Comparison of ENCODE assay signal across 8 cellular contexts in the genomic region with DNA sequence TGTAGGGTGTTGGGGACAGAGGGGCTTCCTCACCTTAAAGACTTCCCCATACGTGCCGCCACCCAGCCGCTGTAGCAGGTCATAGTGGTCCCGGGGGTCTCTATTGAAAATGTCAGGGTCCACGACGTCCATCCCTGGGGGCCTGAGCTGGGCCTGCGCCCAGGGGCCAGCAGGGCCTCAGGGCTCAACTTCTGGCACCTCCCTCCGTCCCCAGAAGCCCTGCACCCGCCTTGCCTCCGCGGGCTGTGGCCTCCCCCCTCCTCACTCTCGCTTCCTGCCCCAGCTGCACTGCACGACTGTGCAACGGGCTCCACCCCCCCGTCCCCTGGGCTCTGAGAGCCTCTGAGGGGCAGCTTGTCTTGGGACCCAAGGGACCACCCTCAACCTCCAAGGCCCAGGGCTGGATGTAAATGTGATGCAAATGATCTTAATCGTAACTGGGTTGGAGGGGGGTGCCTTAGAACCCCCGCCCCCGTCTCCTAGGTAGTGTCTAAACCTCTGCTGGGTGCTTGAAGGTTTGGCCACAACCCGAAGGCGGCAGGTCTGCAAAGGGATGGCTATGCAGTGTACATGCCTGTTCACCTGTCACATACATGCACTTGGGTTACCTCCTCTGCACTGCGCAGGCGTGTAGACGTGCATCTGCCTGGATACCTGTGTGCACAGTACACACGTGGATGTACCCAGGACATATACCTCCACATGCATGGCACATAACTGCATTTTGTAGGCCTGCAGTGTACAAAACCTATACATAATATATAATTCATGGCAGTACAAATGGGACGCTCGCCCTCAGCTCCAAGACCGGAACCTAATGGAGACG. TPM values are rescaled to one million over a fixed set of nuclear protein-coding genes. Genes with fewer than 3 reads are reported as not detected.
DNase-seq lines count a peak whose midpoint lies in the region; ATAC-seq, FAIRE-seq and TF ChIP-seq lines count a peak whose summit lies in the region.

MAP4K1 (minus strand) TSS at position 190 of the 826 bp plus-strand sequence; CDS start at position 132, 58 bp downstream.

- TF ChIP-seq EP300 in H1 (IDR thresholded peaks at IDR 0.05; ENCODE audit: borderline replicate concordance in 1 of 2, low read depth in 2 of 2, low read length in 2 of 2) (no peak), stomach (IDR thresholded peaks at IDR 0.05) (no peak)

- peak within 1 kb of the TSS; percentile 66; the same call in 1 of the 2 replicates for H3K18ac ChIP-seq in H1 (ENCODE audit: extremely low read depth, low read length)

- H2AFZ ChIP-seq in HCT116 (ENCODE audit: low read depth, low read length, poor library complexity, severe bottlenecking) (no peak within 1 kb of the TSS), H1 (ENCODE audit: low read length) (peak within 1 kb of the TSS; percentile 25; the same call in 1 of the 2 replicates)

- FAIRE-seq in H1 (lab: Jason Lieb, UNC), result no peak

- H3K4me3 ChIP-seq in HCT116 (replicated peaks in 1 of 2; ENCODE audit: low read depth in 1 of 2, low read length in 2 of 2) (peak within 1 kb of the TSS; percentile 98 to 99), H1 (ENCODE audit: extremely low read depth in 1 of 4, insufficient read depth in 2 of 4, low read depth in 3 of 4, low read length in 4 of 4) (peak within 1 kb of the TSS; percentile 57 to 99 (median 88)), stomach (peak within 1 kb of the TSS; percentile 85 to 98 (median 92))
- peak within 1 kb of the TSS; percentile 96 for H3K4me3 ChIP-seq in naive thymus-derived CD4-positive, alpha-beta T cell (ENCODE audit: low read length)

- H3K79me2 ChIP-seq in HCT116 (ENCODE audit: insufficient read depth, low read length), result peaks cover 35% of the 10 kb centered on the region
- peaks cover 0 to 15% of the 10 kb centered on the region in 2 experiments; a peak in 2 of 4 replicates for H3K79me2 ChIP-seq in H1 (ENCODE audit: control insufficient read depth in 1 of 2, insufficient read depth in 2 of 2, low read length in 2 of 2)

- H2AK5ac ChIP-seq in H1 (ENCODE audit: low read depth, low read length), result peak within 1 kb of the TSS; percentile 72; the same call in 1 of the 2 replicates

- no peaks in the 10 kb centered on the region for H3K9me3 Mint-ChIP-seq in activated CD4-positive, alpha-beta memory T cell treated with anti-CD3 and anti-CD28 coated beads for 36 hours
- H3K9me3 Mint-ChIP-seq in naive thymus-derived CD4-positive, alpha-beta T cell, result peaks cover 0 to 2% (median 0%) of the 10 kb centered on the region in 11 donors

- H3K9me3 ChIP-seq in HCT116 (ENCODE audit: control insufficient read depth in 1 of 2, insufficient read depth in 1 of 2, low read depth in 1 of 2, low read length in 2 of 2), result no peaks in the 10 kb centered on the region
- H3K9me3 ChIP-seq in H1 (ENCODE audit: insufficient read depth in 2 of 2, low read depth in 1 of 2, low read length in 1 of 2), result no peaks in the 10 kb centered on the region
- no peaks in the 10 kb centered on the region for H3K9me3 ChIP-seq in naive thymus-derived CD4-positive, alpha-beta T cell (ENCODE audit: control insufficient read depth in 2 of 3, low read length in 3 of 3)
- no peaks in the 10 kb centered on the region for H3K9me3 ChIP-seq in stomach

- H3K23me2 ChIP-seq in H1 (ENCODE audit: low read depth, low read length), result peaks cover 2% of the 10 kb centered on the region

- TF ChIP-seq CTCF in HCT116 (IDR thresholded peaks at IDR 0.05 in 2 of 3, conservative IDR thresholded peaks at IDR 0.05 in 1 of 3; ENCODE audit: borderline replicate concordance in 1 of 3, insufficient read depth in 1 of 3, low read depth in 2 of 3, low read length in 2 of 3) (no peak), H1 (IDR thresholded peaks at IDR 0.05; ENCODE audit: control extremely low read depth in 1 of 3, insufficient read depth in 1 of 3, low read depth in 1 of 3, low read length in 3 of 3) (no peak), stomach (IDR thresholded peaks at IDR 0.05) (no peak)

- RAD21 ChIA-PET in HCT116 (lab: Charles Lee; ENCODE audit: low non-redundant PET in 1 of 2, low total read pairs in 2 of 2, uncharacterized antibody in 2 of 2, unreplicated experiment in 2 of 2), result interaction anchor here in 1 of 2 experiments (0.6 kb wide), 1 partner anchor 474 kb away, joined by 4 read pairs; no protein-coding TSS in a partner anchor

- H3K27me3 ChIP-seq in HCT116 (ENCODE audit: insufficient read depth, low read length) (no peaks in the 10 kb centered on the region), H1 (replicated peaks in 1 of 4; ENCODE audit: control insufficient read depth in 3 of 4, extremely low read depth in 1 of 4, insufficient read depth in 3 of 4, low read length in 3 of 4) (no peaks in the 10 kb centered on the region), stomach (no peaks in the 10 kb centered on the region)
- no peaks in the 10 kb centered on the region for H3K27me3 ChIP-seq in naive thymus-derived CD4-positive, alpha-beta T cell (ENCODE audit: control insufficient read depth in 2 of 2, insufficient read depth in 2 of 2, low read length in 2 of 2)

- peaks cover 34% of the 10 kb centered on the region for H3K36me3 Mint-ChIP-seq in activated CD4-positive, alpha-beta memory T cell treated with anti-CD3 and anti-CD28 coated beads for 36 hours
- H3K36me3 Mint-ChIP-seq in naive thymus-derived CD4-positive, alpha-beta T cell, result peaks cover 13 to 39% (median 24%) of the 10 kb centered on the region in 5 donors

- peak within 1 kb of the TSS; percentile 76 for H2BK5ac ChIP-seq in H1 (ENCODE audit: low read depth, low read length)

- intact Hi-C loops in HCT116 (cut with micrococcal nuclease) (no loop called here), stomach (cut with DNase I; ENCODE audit: low total_unique reads) (loop anchor here (10.0 kb wide), 1 partner anchor 233 kb away; the partner anchor contains the start of genes GGN and SPRED3)
- intact Hi-C loops in activated CD4-positive, alpha-beta memory T cell treated with anti-CD3 and anti-CD28 coated beads for 36 hours (cut with micrococcal nuclease), result loop anchor here (1.0 to 10.0 kb wide), 5 partner anchors 19 to 317 kb away; partner anchors contain the start of genes FAM98C, MRPS12 and SARS2
- intact Hi-C loops in naive thymus-derived CD4-positive, alpha-beta T cell (cut with micrococcal nuclease), result loop anchor here (1.0 to 10.0 kb wide), 12 partner anchors 17 to 571 kb away; partner anchors contain the start of genes FAM98C (in 2 of the 2), KCNK6 (in 1 of the 2), NFKBIB (in 1 of the 2) and SIRT2 (in 1 of the 2)

- no peak within 1 kb of the TSS for H3K23ac ChIP-seq in H1 (ENCODE audit: insufficient read length)

- H2BK20ac ChIP-seq in H1 (ENCODE audit: low read length), result no peak within 1 kb of the TSS

- H3K27ac ChIP-seq in HCT116 (ENCODE audit: low read depth, low read length) (peak within 1 kb of the TSS; percentile 76), H1 (ENCODE audit: low read depth, low read length) (peak within 1 kb of the TSS; percentile 78), stomach (peak within 1 kb of the TSS; percentile 62 to 92 (median 90))
- H3K27ac ChIP-seq in naive thymus-derived CD4-positive, alpha-beta T cell (ENCODE audit: low read depth, low read length), result peak within 1 kb of the TSS; percentile 99

- H4K5ac ChIP-seq in H1 (ENCODE audit: insufficient read length, low read depth, low read length), result peak within 1 kb of the TSS; percentile 84

- no TSS peak for BruUV-seq in HCT116 (replicated peaks; lab: Mats Ljungman, UMichigan)

- TF ChIP-seq POLR2A in GM10847 (IDR thresholded peaks at IDR 0.05; ENCODE audit: extremely low read depth, insufficient read length) (peak; percentile 67), HCT116 (IDR thresholded peaks at IDR 0.05; ENCODE audit: borderline replicate concordance, extremely low read depth, insufficient read depth, insufficient read length) (no peak), H1 (IDR thresholded peaks at IDR 0.05; ENCODE audit: control extremely low read depth in 1 of 2, low read depth in 2 of 2, low read length in 2 of 2) (no peak), stomach (IDR thresholded peaks at IDR 0.05) (no peak)

- H4K8ac ChIP-seq in H1 (ENCODE audit: extremely low read depth, insufficient read depth, low read length), result peak within 1 kb of the TSS; percentile 94; the same call in 1 of the 2 replicates

- H3K4me1 ChIP-seq in HCT116 (ENCODE audit: control insufficient read depth in 1 of 2, insufficient read depth in 2 of 2, low read length in 2 of 2) (peaks cover 7 to 24% of the 10 kb centered on the region in 2 experiments), H1 (replicated peaks in 1 of 4; ENCODE audit: control insufficient read depth in 3 of 4, insufficient read depth in 4 of 4, low read length in 3 of 4) (peaks cover 4 to 14% (median 11%) of the 10 kb centered on the region in 4 experiments), stomach (peaks cover 16 to 33% (median 20%) of the 10 kb centered on the region in 4 donors)
- H3K4me1 ChIP-seq in naive thymus-derived CD4-positive, alpha-beta T cell (ENCODE audit: control insufficient read depth in 2 of 2, insufficient read depth in 2 of 2, low read length in 2 of 2), result peaks cover 38 to 40% of the 10 kb centered on the region in 2 donors

- peak within 1 kb of the TSS; percentile 36 for H2BK120ac ChIP-seq in H1 (replicated peaks; ENCODE audit: low read depth, low read length)

- TF ChIP-seq RAD21 in HCT116 (IDR thresholded peaks at IDR 0.05; ENCODE audit: low read depth) (no peak), H1 (IDR thresholded peaks at IDR 0.05 in 1 of 2, conservative IDR thresholded peaks at IDR 0.05 in 1 of 2; ENCODE audit: low read depth in 2 of 2, low read length in 2 of 2) (no peak)

- H3K56ac ChIP-seq in H1 (replicated peaks; ENCODE audit: insufficient read length, low read depth, low read length), result peak within 1 kb of the TSS; percentile 33

- H3K4me1 Mint-ChIP-seq in activated CD4-positive, alpha-beta memory T cell treated with anti-CD3 and anti-CD28 coated beads for 36 hours (ENCODE audit: low read depth), result peaks cover 39% of the 10 kb centered on the region
- peaks cover 44 to 67% (median 50%) of the 10 kb centered on the region in 7 donors for H3K4me1 Mint-ChIP-seq in naive thymus-derived CD4-positive, alpha-beta T cell

- no peak within 1 kb of the TSS for H3K14ac ChIP-seq in H1 (ENCODE audit: insufficient read length)

- CTCF ChIA-PET in HCT116 (lab: Charles Lee), result interaction anchor here (1.2 to 2.3 kb wide), 4 partner anchors 16 to 215 kb away, joined by 4 to 21 read pairs (median 6); partner anchors contain the start of gene FAM98C
- CTCF ChIA-PET in activated CD4-positive, alpha-beta memory T cell treated with anti-CD3 and anti-CD28 coated beads for 36 hours (lab: Charles Lee), result interaction anchor here (0.8 to 9.6 kb wide), 12 partner anchors 17 to 794 kb away, joined by 3 to 80 read pairs (median 6); partner anchors contain the start of genes ACTN4, FAM98C, MRPS12 and PLEKHG2
- CTCF ChIA-PET in H1 (lab: Charles Lee; ENCODE audit: partially characterized antibody), result interaction anchor here (0.6 to 5.9 kb wide), 9 partner anchors 8 to 301 kb away, joined by 3 to 27 read pairs (median 4); partner anchors contain the start of gene FAM98C
- CTCF ChIA-PET in naive thymus-derived CD4-positive, alpha-beta T cell (lab: Charles Lee), result interaction anchor here (0.6 to 3.3 kb wide), 11 partner anchors 16 to 312 kb away, joined by 3 to 18 read pairs (median 4); partner anchors contain the start of genes ECH1, FAM98C, MRPS12 and PSMD8

- peaks cover 15 to 21% of the 10 kb centered on the region in 2 experiments; a peak in 3 of 4 replicates for H3K36me3 ChIP-seq in HCT116 (ENCODE audit: control insufficient read depth in 1 of 2, insufficient read depth in 2 of 2, low read length in 2 of 2)
- H3K36me3 ChIP-seq in H1 (ENCODE audit: control insufficient read depth in 2 of 4, insufficient read depth in 4 of 4, low read length in 3 of 4), result peaks cover 5 to 22% (median 16%) of the 10 kb centered on the region in 4 experiments
- H3K36me3 ChIP-seq in naive thymus-derived CD4-positive, alpha-beta T cell (ENCODE audit: control insufficient read depth in 2 of 3, insufficient read depth in 3 of 3, low read length in 3 of 3), result peaks cover 6 to 50% (median 14%) of the 10 kb centered on the region in 3 experiments
- peaks cover 24 to 30% (median 29%) of the 10 kb centered on the region in 4 donors for H3K36me3 ChIP-seq in stomach

- peak within 1 kb of the TSS; percentile 83 for H2BK15ac ChIP-seq in H1 (ENCODE audit: low read length)

- DNase-seq in HCT116 (ENCODE audit: low read depth, low spot score), result no peak
- DNase-seq in NCI-H1436 treated with DMSO at 0.1 percent for 48 hours (lab: John Stamatoyannopoulos, UW), result peak; percentile 70
- DNase-seq in activated CD4-positive, alpha-beta memory T cell treated with anti-CD3 and anti-CD28 coated beads for 36 hours, result peak; percentile 86
- DNase-seq in H1 (ENCODE audit: low read depth in 1 of 2, low spot score in 2 of 2), result no peak
- peak; percentile 40 to 75 (median 65) for DNase-seq in naive thymus-derived CD4-positive, alpha-beta T cell
- peak; percentile 53 for DNase-seq in stomach
- no peak for DNase-seq in HT-29 (ENCODE audit: low spot score)

- H4K20me1 ChIP-seq in HCT116 (ENCODE audit: insufficient read depth), result no peaks in the 10 kb centered on the region
- H4K20me1 ChIP-seq in H1 (replicated peaks in 1 of 2; ENCODE audit: control insufficient read depth in 1 of 2, insufficient read depth in 2 of 2, low read length in 2 of 2), result peaks cover 0 to 4% of the 10 kb centered on the region in 2 experiments

- ATAC-seq in HCT116, result peak; percentile 5; the same call in 1 of the 2 replicates
- ATAC-seq in naive thymus-derived CD4-positive, alpha-beta T cell, result peak; percentile 69

- no peaks in the 10 kb centered on the region for H3K9me2 ChIP-seq in HCT116 (ENCODE audit: insufficient read depth)

- H3K27ac Mint-ChIP-seq in activated CD4-positive, alpha-beta memory T cell treated with anti-CD3 and anti-CD28 coated beads for 36 hours, result peak within 1 kb of the TSS; percentile 92
- peak within 1 kb of the TSS; percentile 89 to 100 (median 97) for H3K27ac Mint-ChIP-seq in naive thymus-derived CD4-positive, alpha-beta T cell

- POLR2A ChIA-PET in HCT116 (lab: Charles Lee) (interaction anchor here (1.0 to 1.6 kb wide), 8 partner anchors 9 to 215 kb away, joined by 4 to 8 read pairs (median 4); partner anchors contain the start of genes ACTN4 and FAM98C), H1 (lab: Charles Lee; ENCODE audit: partially characterized antibody) (interaction anchor here (0.5 to 2.6 kb wide), 17 partner anchors 11 to 231 kb away, joined by 3 to 12 read pairs (median 3); partner anchors contain the start of gene ACTN4)
- POLR2A ChIA-PET in activated CD4-positive, alpha-beta memory T cell treated with anti-CD3 and anti-CD28 coated beads for 36 hours (lab: Charles Lee), result interaction anchor here (0.8 to 2.0 kb wide), 12 partner anchors 10 to 312 kb away, joined by 3 to 9 read pairs (median 4); partner anchors contain the start of genes ACTN4, CATSPERG, FAM98C and PSMD8
- POLR2A ChIA-PET in naive thymus-derived CD4-positive, alpha-beta T cell (lab: Charles Lee), result interaction anchor here (0.9 to 2.9 kb wide), 17 partner anchors 10 to 312 kb away, joined by 3 to 29 read pairs (median 4); partner anchors contain the start of genes ACTN4, FAM98C and PSMD8

- peak within 1 kb of the TSS; percentile 95 for H3K9ac ChIP-seq in HCT116 (ENCODE audit: low read length)
- peak within 1 kb of the TSS in 3 of 4 experiments; percentile 66 to 78 (median 75); a peak in 6 of 7 replicates for H3K9ac ChIP-seq in H1 (replicated peaks in 1 of 4; ENCODE audit: extremely low read depth in 1 of 4, low read depth in 3 of 4, low read length in 3 of 4)

- H3K4me2 ChIP-seq in HCT116 (ENCODE audit: low read length) (peak within 1 kb of the TSS; percentile 100), H1 (ENCODE audit: insufficient read depth in 1 of 2, low read depth in 2 of 2, low read length in 2 of 2) (peak within 1 kb of the TSS; percentile 77 to 81)

- peak within 1 kb of the TSS; percentile 84; the same call in 1 of the 2 replicates for H2BK12ac ChIP-seq in H1 (ENCODE audit: low read depth, low read length)

- H3K79me1 ChIP-seq in H1 (ENCODE audit: low read depth, low read length), result peaks cover 7% of the 10 kb centered on the region

- 77% methylated on average over 18 of the region's 28 CpGs; no CpG with 5 or more reads in 1 of the 2 experiments for WGBS in H1 (ENCODE audit: extremely low coverage in 1 of 2, insufficient coverage in 1 of 2, insufficient read length in 1 of 2, insufficient replicate concordance in 2 of 2, low coverage in 1 of 2, low lambda C conversion rate in 2 of 2, missing lambda C conversion rate in 1 of 2), 2 experiments
- 22 to 35% (median 31%) methylated on average over 18 to 28 of the region's 28 CpGs for WGBS in stomach, 5 donors

- H3K4ac ChIP-seq in H1 (replicated peaks; ENCODE audit: insufficient read length, low read depth, low read length), result peak within 1 kb of the TSS; percentile 89

- H4K91ac ChIP-seq in H1 (replicated peaks; ENCODE audit: insufficient read length, low read length), result peak within 1 kb of the TSS; percentile 96

- H3K27me3 Mint-ChIP-seq in activated CD4-positive, alpha-beta memory T cell treated with anti-CD3 and anti-CD28 coated beads for 36 hours, result no peaks in the 10 kb centered on the region
- no peaks in the 10 kb centered on the region for H3K27me3 Mint-ChIP-seq in naive thymus-derived CD4-positive, alpha-beta T cell

- H3K4me3 Mint-ChIP-seq in activated CD4-positive, alpha-beta memory T cell treated with anti-CD3 and anti-CD28 coated beads for 36 hours, result peak within 1 kb of the TSS; percentile 99
- peak within 1 kb of the TSS; percentile 95 to 100 (median 98) for H3K4me3 Mint-ChIP-seq in naive thymus-derived CD4-positive, alpha-beta T cell

RNA-seq across cellular contexts. Expression of gene MAP4K1, which starts in this region (rescaled TPM):
- total RNA-seq in HCT116 (2021; ENCODE audit: unreplicated experiment) (9.1 TPM), stomach (10 to 100 TPM in 1 of 5 donors, 1 to 10 TPM in 3, not detected in 1; 1.2 to 12.9 (median 5.2) TPM)
- 2.1 and 2.2 TPM in 2 replicates for polyA plus RNA-seq in HCT116 (2012)
- 100 to 1,000 TPM; 205 TPM for total RNA-seq in activated CD4-positive, alpha-beta memory T cell treated with anti-CD3 and anti-CD28 coated beads for 36 hours
- total RNA-seq in H1 (2021; fragmentation: NEBNext Ultra II Directional; extraction: Animal tissue kit (Norgen Biotek cat#: 25700)), result 10.4 and 14.4 TPM in 2 replicates
- polyA plus RNA-seq in H1 (2011; rRNA removed) (9.0 and 22.0 TPM in 2 replicates), stomach (1 to 10 TPM; 4.4 to 5.3 (median 5.0) TPM)
- polyA plus RNA-seq in H1 (2011; cell fraction: cytosol; rRNA removed), result 8.0 TPM
- 12.8 TPM for polyA plus RNA-seq in H1 (2011; cell fraction: nucleus; rRNA removed)
- 9.6 to 16.0 TPM (median 13.8 TPM) in 4 replicates for polyA plus RNA-seq in H1 (2012, experiment 1 of 2)
- polyA plus RNA-seq in H1 (2012, experiment 2 of 2), result 7.3 TPM
- 14.6 TPM for polyA plus RNA-seq in H1 (2013, experiment 1 of 2)
- polyA plus RNA-seq in H1 (2013, experiment 2 of 2), result 11.8 TPM
- 1.1 and 1.6 TPM in 2 replicates for polyA minus RNA-seq in H1 (2011; rRNA and poly(A)+ RNA removed)
- 3.7 TPM for polyA minus RNA-seq in H1 (2011; cell fraction: cytosol; rRNA and poly(A)+ RNA removed)
- polyA minus RNA-seq in H1 (2011; cell fraction: nucleus; rRNA and poly(A)+ RNA removed), result 2.0 TPM
- 100 to 1,000 TPM; 200 to 287 (median 235) TPM for total RNA-seq in naive thymus-derived CD4-positive, alpha-beta T cell
- 100 to 1,000 TPM in 1 of 2 donors, 10 to 100 TPM in 1; 79.0 to 120 TPM for polyA plus RNA-seq in naive thymus-derived CD4-positive, alpha-beta T cell
- total RNA-seq in HT-29 (2014; rRNA removed; shearing (Covaris generic)), result 0.36 TPM in 1 of 2 replicates, not detected in the other

Comparison
In these comparisons a context has a peak if more than half of its experiments do, and no peak if none do; other contexts are left out.
1. RNA of gene MAP4K1 (total RNA-seq): 200 to 287 TPM in naive thymus-derived CD4-positive, alpha-beta T cell and 205 TPM in activated CD4-positive, alpha-beta memory T cell treated with anti-CD3 and anti-CD28 coated beads for 36 hours; 10.4 to 14.4 TPM in H1, 9.1 TPM in HCT116 (single experiment), 1.2 to 12.9 TPM in stomach and 0.36 TPM in HT-29; every median in the first group is over 10 times any median in the second.
2. DNase-seq: peak in NCI-H1436 treated with DMSO at 0.1 percent for 48 hours (single experiment), activated CD4-positive, alpha-beta memory T cell treated with anti-CD3 and anti-CD28 coated beads for 36 hours (single experiment), naive thymus-derived CD4-positive, alpha-beta T cell (9 of 9) and stomach (single experiment); none in HCT116 (single experiment), H1 (0 of 2) and HT-29 (single experiment).
3. Peak in every context shown above with its lines, with median percentiles within 50 percentile points of each other: H3K27ac ChIP-seq and H3K4me3 ChIP-seq.